ENCODE assay signal across 17 cellular contexts in genomic region chr6:114009192-114009591, GRCh38.
"Had no signal": no experiment of that assay in that cellular context is flagged by ENCODE, and none has a peak within 500 bp of the region (broad histone marks: within the 10 kb centered on the region; RNA-seq: fewer than 3 reads in every experiment).

No MANE protein-coding gene starts in this region.

- H3K4me3 ChIP-seq: sigmoid colon, tibial artery had no signal

- H3K4me1 ChIP-seq: ascending aorta had no signal

- H3K9me3 Mint-ChIP-seq: central memory CD8-positive, alpha-beta T cell; natural killer cell had no signal

- H3K27me3 ChIP-seq: ascending aorta, sigmoid colon, tibial artery had no signal

- H3K4me1 Mint-ChIP-seq: natural killer cell had no signal

- DNase-seq: activated T-cell treated with anti-CD3 and anti-CD28 coated beads, Interleukin-2, amount 50 U/mL, for 1 hour; effector memory CD4-positive, alpha-beta T cell; foreskin melanocyte; left colon; midbrain; natural killer cell; retina; sigmoid colon; stimulated activated CD4-positive, alpha-beta T cell treated with anti-CD3 and anti-CD28 coated beads, Interleukin-4, amount 100 ng/mL, for 4 hours; stimulated activated naive CD8-positive, alpha-beta T cell treated with anti-CD3 and anti-CD28 coated beads, Interleukin-15, Interleukin-2, amounts not matched to agents 100 U/mL and 50 U/mL, for 24 hours; T-helper 9 cell; tibial artery had no signal

- H3K4me3 Mint-ChIP-seq: central memory CD8-positive, alpha-beta T cell; natural killer cell had no signal

- H3K36me3 Mint-ChIP-seq: activated naive CD4-positive, alpha-beta T cell treated with anti-CD3 and anti-CD28 coated beads, Interleukin-2, amount 50 U/mL, for 72 hours; natural killer cell had no signal

- H3K36me3 ChIP-seq: ascending aorta, sigmoid colon, tibial artery had no signal

- H3K27ac ChIP-seq: ascending aorta, sigmoid colon, tibial artery had no signal

- H3K9me3 ChIP-seq: ascending aorta, sigmoid colon, tibial artery had no signal

- H3K27ac Mint-ChIP-seq: activated naive CD4-positive, alpha-beta T cell treated with anti-CD3 and anti-CD28 coated beads, Interleukin-2, amount 50 U/mL, for 72 hours; natural killer cell had no signal

- FAIRE-seq: endothelial cell of umbilical vein, keratinocyte had no signal
